In genomic region chr12:57238854-57239554, GRCh38 we compare ENCODE assay signal across 1 cellular context.
TF ChIP-seq lines count a peak whose summit lies in the region.

No MANE protein-coding gene starts in this region.

TF ChIP-seq in IMR-90, 13 proteins besides CTCF, POLR2A, EP300 and RAD21:
- TF ChIP-seq FOS (IDR thresholded peaks at IDR 0.05; ENCODE audit: low read depth, low read length) (no peak), MAFK (IDR thresholded peaks at IDR 0.05; ENCODE audit: low read depth, low read length) (peak; percentile 29; the same call in 1 of the 2 replicates), MAZ (IDR thresholded peaks at IDR 0.05; ENCODE audit: borderline replicate concordance, low read depth, low read length) (peak; percentile 62; the same call in 1 of the 2 replicates), SMC3 (IDR thresholded peaks at IDR 0.05; ENCODE audit: low read depth, low read length) (peak; percentile 93), RFX5 (IDR thresholded peaks at IDR 0.05; ENCODE audit: low read depth, low read length) (no peak; the same call in 1 of the 2 replicates), MXI1 (IDR thresholded peaks at IDR 0.05; ENCODE audit: borderline replicate concordance, low read depth, low read length) (0 out of 2 replicates have a peak, but pooled peaks have one; percentile 47), BHLHE40 (IDR thresholded peaks at IDR 0.05; ENCODE audit: low read depth, low read length) (no peak), CHD1 (IDR thresholded peaks at IDR 0.05; ENCODE audit: low read depth, low read length) (no peak)
